26 cellular contexts compared by ENCODE assay signal in genomic region chr12:66602483-66603143, GRCh38.
"Had no signal": no experiment of that assay in that cellular context is flagged by ENCODE, and none has a peak within 500 bp of the region (broad histone marks: within the 10 kb centered on the region; RNA-seq: fewer than 3 reads in every experiment).

No MANE protein-coding gene starts in this region.

- H3K36me3 Mint-ChIP-seq: activated CD8-positive, alpha-beta memory T cell treated with anti-CD3 and anti-CD28 coated beads, Interleukin-2, amount 10 ng/mL, durations not matched to agents 7 days and 5 days; activated naive CD4-positive, alpha-beta T cell treated with anti-CD3 and anti-CD28 coated beads, Interleukin-2, amount 50 U/mL, for 24 hours; natural killer cell treated with Interleukin-12 subunit alpha and Interleukin-12 subunit beta and Interleukin-15 and Interleukin-18, amount 100 ng/mL, for 72 hours had no signal

- H3K4me1 Mint-ChIP-seq: activated CD4-positive, alpha-beta T cell treated with anti-CD3 and anti-CD28 coated beads for 36 hours; activated CD8-positive, alpha-beta memory T cell treated with anti-CD3 and anti-CD28 coated beads, Interleukin-2, amount 10 ng/mL, durations not matched to agents 7 days and 5 days; activated naive CD4-positive, alpha-beta T cell treated with anti-CD3 and anti-CD28 coated beads, Interleukin-2, amount 50 U/mL, for 24 hours; central memory CD8-positive, alpha-beta T cell; T-helper 17 cell had no signal

- H3K4me3 Mint-ChIP-seq: activated CD4-positive, alpha-beta T cell treated with anti-CD3 and anti-CD28 coated beads for 36 hours; activated CD8-positive, alpha-beta memory T cell treated with anti-CD3 and anti-CD28 coated beads, Interleukin-2, amount 10 ng/mL, durations not matched to agents 7 days and 5 days; activated CD8-positive, alpha-beta T cell treated with anti-CD3 and anti-CD28 coated beads, Interleukin-2, amount 10 ng/mL, durations not matched to agents 7 days and 5 days; activated naive CD4-positive, alpha-beta T cell treated with anti-CD3 and anti-CD28 coated beads, Interleukin-2, amount 50 U/mL, for 24 hours; central memory CD8-positive, alpha-beta T cell; natural killer cell treated with Interleukin-12 subunit alpha and Interleukin-12 subunit beta and Interleukin-15 and Interleukin-18, amount 100 ng/mL, for 72 hours; stimulated activated naive CD8-positive, alpha-beta T cell treated with anti-CD3 and anti-CD28 coated beads, Interleukin-15, Interleukin-2, amounts not matched to agents 100 ng/mL and 50 ng/mL, for 24 hours; T-helper 17 cell had no signal

- H3K9me3 Mint-ChIP-seq: activated naive CD4-positive, alpha-beta T cell treated with anti-CD3 and anti-CD28 coated beads, Interleukin-2, amount 50 U/mL, for 24 hours; activated T-helper 2 cell treated with anti-CD3 and anti-CD28 coated beads, Interferon-gamma antibody, Interleukin-2, Interleukin-4, amounts not matched to agents 10 μg/mL and 5 μg/mL and 100 μg/mL, durations not matched to agents 14 hours and 24 hours and 36 hours; central memory CD8-positive, alpha-beta T cell; natural killer cell treated with Interleukin-12 subunit alpha and Interleukin-12 subunit beta and Interleukin-15 and Interleukin-18, amount 100 ng/mL, for 72 hours; stimulated activated naive CD8-positive, alpha-beta T cell treated with anti-CD3 and anti-CD28 coated beads, Interleukin-15, Interleukin-2, amounts not matched to agents 100 ng/mL and 50 ng/mL, for 24 hours had no signal

- DNase-seq: activated CD4-positive, alpha-beta T cell treated with anti-CD3 and anti-CD28 coated beads for 36 hours; activated CD4-positive, CD25-positive, alpha-beta regulatory T cell; activated CD8-positive, alpha-beta memory T cell treated with anti-CD3 and anti-CD28 coated beads, Interleukin-2, amount 10 ng/mL, durations not matched to agents 7 days and 5 days; activated CD8-positive, alpha-beta T cell treated with anti-CD3 and anti-CD28 coated beads, Interleukin-2, amount 10 ng/mL, durations not matched to agents 7 days and 5 days; activated T-cell treated with anti-CD3 and anti-CD28 coated beads, Interleukin-2, amount 50 U/mL, for 48 hours; anterior cingulate cortex; dermis blood vessel endothelial cell; effector memory CD4-positive, alpha-beta T cell; erythroblast; gastrocnemius medialis; glutamatergic neuron; islet precursor cell; left cardiac atrium; left ventricle myocardium superior; mucosa of descending colon; right lobe of liver; stimulated activated CD4-positive, alpha-beta T cell treated with anti-CD3 and anti-CD28 coated beads, Interleukin-12 subunit alpha, Interleukin-12 subunit beta, amount 100 ng/mL, for 4 hours; stimulated activated CD4-positive, alpha-beta T cell treated with anti-CD3 and anti-CD28 coated beads, Interleukin-4, amount 100 ng/mL, for 1 hour; T-helper 17 cell; T1000; trophoblast cell had no signal

- H3K27me3 Mint-ChIP-seq: activated CD4-positive, alpha-beta T cell treated with anti-CD3 and anti-CD28 coated beads for 36 hours; activated naive CD4-positive, alpha-beta T cell treated with anti-CD3 and anti-CD28 coated beads, Interleukin-2, amount 50 U/mL, for 24 hours; central memory CD8-positive, alpha-beta T cell; stimulated activated naive CD8-positive, alpha-beta T cell treated with anti-CD3 and anti-CD28 coated beads, Interleukin-15, Interleukin-2, amounts not matched to agents 100 ng/mL and 50 ng/mL, for 24 hours had no signal

- ATAC-seq: activated CD4-positive, alpha-beta T cell treated with anti-CD3 and anti-CD28 coated beads for 36 hours; activated CD8-positive, alpha-beta memory T cell treated with anti-CD3 and anti-CD28 coated beads, Interleukin-2, amount 10 ng/mL, durations not matched to agents 7 days and 5 days; activated CD8-positive, alpha-beta T cell treated with anti-CD3 and anti-CD28 coated beads, Interleukin-2, amount 10 ng/mL, durations not matched to agents 7 days and 5 days; gastrocnemius medialis; left cardiac atrium; left ventricle myocardium superior; mucosa of descending colon; natural killer cell treated with Interleukin-12 subunit alpha and Interleukin-12 subunit beta and Interleukin-15 and Interleukin-18, amount 100 ng/mL, for 72 hours; right lobe of liver; T-helper 17 cell had no signal

- H3K27ac Mint-ChIP-seq: activated CD4-positive, alpha-beta T cell treated with anti-CD3 and anti-CD28 coated beads for 36 hours; activated CD8-positive, alpha-beta memory T cell treated with anti-CD3 and anti-CD28 coated beads, Interleukin-2, amount 10 ng/mL, durations not matched to agents 7 days and 5 days; activated CD8-positive, alpha-beta T cell treated with anti-CD3 and anti-CD28 coated beads, Interleukin-2, amount 10 ng/mL, durations not matched to agents 7 days and 5 days; activated naive CD4-positive, alpha-beta T cell treated with anti-CD3 and anti-CD28 coated beads, Interleukin-2, amount 50 U/mL, for 24 hours; activated T-helper 2 cell treated with anti-CD3 and anti-CD28 coated beads, Interferon-gamma antibody, Interleukin-2, Interleukin-4, amounts not matched to agents 10 μg/mL and 5 μg/mL and 100 μg/mL, durations not matched to agents 14 hours and 24 hours and 36 hours; natural killer cell treated with Interleukin-12 subunit alpha and Interleukin-12 subunit beta and Interleukin-15 and Interleukin-18, amount 100 ng/mL, for 72 hours; stimulated activated naive CD8-positive, alpha-beta T cell treated with anti-CD3 and anti-CD28 coated beads, Interleukin-15, Interleukin-2, amounts not matched to agents 100 ng/mL and 50 ng/mL, for 24 hours; T-helper 17 cell had no signal
